ENCODE assay signal across 18 cellular contexts in the genomic region with DNA sequence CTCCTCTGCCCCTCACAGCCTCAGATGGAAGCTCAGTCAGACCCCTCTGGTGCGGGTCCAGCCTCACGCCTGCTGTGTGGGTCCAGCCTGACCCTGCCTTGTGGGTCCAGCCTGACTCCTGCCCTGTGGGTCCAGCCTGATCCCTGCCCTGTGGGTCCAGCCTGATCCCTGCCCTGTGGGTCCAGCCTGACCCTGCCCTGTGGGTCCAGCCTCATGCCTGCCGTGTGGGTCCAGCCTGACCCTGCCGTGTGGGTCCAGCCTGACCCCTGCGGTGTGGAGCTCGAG.
"Had no signal": no experiment of that assay in that cellular context is flagged by ENCODE, and none has a peak within 500 bp of the region (broad histone marks: within the 10 kb centered on the region; RNA-seq: fewer than 3 reads in every experiment).

No MANE protein-coding gene starts in this region.

- H3K27ac ChIP-seq: ascending aorta, coronary artery, gastrocnemius medialis, thyroid gland had no signal

- H3K4me3 Mint-ChIP-seq: activated CD4-positive, alpha-beta T cell treated with anti-CD3 and anti-CD28 coated beads, Interleukin-2, amount 10 ng/mL, durations not matched to agents 24 days and 14 days; activated CD8-positive, alpha-beta T cell treated with anti-CD3 and anti-CD28 coated beads for 36 hours; activated naive CD4-positive, alpha-beta T cell treated with anti-CD3 and anti-CD28 coated beads, Interleukin-2, amount 50 U/mL, for 24 hours; activated T-cell treated with anti-CD3 and anti-CD28 coated beads, Interleukin-2, amount 50 U/mL, for 72 hours; nephron; stimulated activated effector memory CD8-positive, alpha-beta T cell treated with anti-CD3 and anti-CD28 coated beads, Interleukin-12 subunit alpha, Interleukin-12 subunit beta, amount 100 ng/mL, for 72 hours; T-helper 1 cell treated with Interleukin-12 subunit alpha and Interleukin-12 subunit beta and Interleukin-4 antibody, amounts not matched to agents 30 μg/mL and 1 μg/mL, for 36 hours had no signal

- ATAC-seq: activated CD8-positive, alpha-beta T cell treated with anti-CD3 and anti-CD28 coated beads for 36 hours; activated T-cell treated with anti-CD3 and anti-CD28 coated beads, Interleukin-2, amount 50 U/mL, for 72 hours; esophagus mucosa; gastrocnemius medialis; right cardiac atrium; stimulated activated effector memory CD8-positive, alpha-beta T cell treated with anti-CD3 and anti-CD28 coated beads, Interleukin-12 subunit alpha, Interleukin-12 subunit beta, amount 100 ng/mL, for 72 hours had no signal

- H3K36me3 Mint-ChIP-seq: activated naive CD4-positive, alpha-beta T cell treated with anti-CD3 and anti-CD28 coated beads, Interleukin-2, amount 50 U/mL, for 24 hours; stimulated activated effector memory CD8-positive, alpha-beta T cell treated with anti-CD3 and anti-CD28 coated beads, Interleukin-12 subunit alpha, Interleukin-12 subunit beta, amount 100 ng/mL, for 72 hours had no signal

- H3K27me3 Mint-ChIP-seq: activated CD4-positive, alpha-beta T cell treated with anti-CD3 and anti-CD28 coated beads, Interleukin-2, amount 10 ng/mL, durations not matched to agents 24 days and 14 days had no signal

- H3K4me3 ChIP-seq: ascending aorta, coronary artery, gastrocnemius medialis, thyroid gland had no signal

- DNase-seq: activated CD4-positive, alpha-beta T cell treated with anti-CD3 and anti-CD28 coated beads, Interleukin-2, amount 10 ng/mL, durations not matched to agents 24 days and 14 days; activated CD8-positive, alpha-beta T cell treated with anti-CD3 and anti-CD28 coated beads for 36 hours; activated gamma-delta T cell; activated T-cell treated with anti-CD3 and anti-CD28 coated beads, Interleukin-2, amount 50 U/mL, for 72 hours; gastrocnemius medialis; occipital lobe; small intestine; stimulated activated CD4-positive, alpha-beta T cell treated with anti-CD3 and anti-CD28 coated beads, Interleukin-4, amount 100 ng/mL, for 1 hour; thyroid gland had no signal

- H3K27ac Mint-ChIP-seq: activated CD4-positive, alpha-beta T cell treated with anti-CD3 and anti-CD28 coated beads, Interleukin-2, amount 10 ng/mL, durations not matched to agents 24 days and 14 days; activated CD8-positive, alpha-beta T cell treated with anti-CD3 and anti-CD28 coated beads for 36 hours; activated naive CD4-positive, alpha-beta T cell treated with anti-CD3 and anti-CD28 coated beads, Interleukin-2, amount 50 U/mL, for 24 hours; activated T-cell treated with anti-CD3 and anti-CD28 coated beads, Interleukin-2, amount 50 U/mL, for 72 hours; nephron; progenitor cell of endocrine pancreas; stimulated activated effector memory CD8-positive, alpha-beta T cell treated with anti-CD3 and anti-CD28 coated beads, Interleukin-12 subunit alpha, Interleukin-12 subunit beta, amount 100 ng/mL, for 72 hours; T-helper 1 cell treated with Interleukin-12 subunit alpha and Interleukin-12 subunit beta and Interleukin-4 antibody, amounts not matched to agents 30 μg/mL and 1 μg/mL, for 36 hours had no signal

- H3K9me3 Mint-ChIP-seq: activated CD4-positive, alpha-beta T cell treated with anti-CD3 and anti-CD28 coated beads, Interleukin-2, amount 10 ng/mL, durations not matched to agents 24 days and 14 days; activated naive CD4-positive, alpha-beta T cell treated with anti-CD3 and anti-CD28 coated beads, Interleukin-2, amount 50 U/mL, for 24 hours; nephron; T-helper 1 cell treated with Interleukin-12 subunit alpha and Interleukin-12 subunit beta and Interleukin-4 antibody, amounts not matched to agents 30 μg/mL and 1 μg/mL, for 36 hours had no signal

- H3K27me3 ChIP-seq: ascending aorta, thyroid gland had no signal

- H3K9me3 ChIP-seq: ascending aorta, gastrocnemius medialis, thyroid gland had no signal

- H3K4me1 ChIP-seq: ascending aorta, gastrocnemius medialis, thyroid gland had no signal

- H3K4me1 Mint-ChIP-seq: activated CD4-positive, alpha-beta T cell treated with anti-CD3 and anti-CD28 coated beads, Interleukin-2, amount 10 ng/mL, durations not matched to agents 24 days and 14 days; activated naive CD4-positive, alpha-beta T cell treated with anti-CD3 and anti-CD28 coated beads, Interleukin-2, amount 50 U/mL, for 24 hours; nephron; stimulated activated effector memory CD8-positive, alpha-beta T cell treated with anti-CD3 and anti-CD28 coated beads, Interleukin-12 subunit alpha, Interleukin-12 subunit beta, amount 100 ng/mL, for 72 hours had no signal

- H3K36me3 ChIP-seq: ascending aorta, gastrocnemius medialis, thyroid gland had no signal
